Comparison of ENCODE assay signal across 21 cellular contexts in the genomic region with DNA sequence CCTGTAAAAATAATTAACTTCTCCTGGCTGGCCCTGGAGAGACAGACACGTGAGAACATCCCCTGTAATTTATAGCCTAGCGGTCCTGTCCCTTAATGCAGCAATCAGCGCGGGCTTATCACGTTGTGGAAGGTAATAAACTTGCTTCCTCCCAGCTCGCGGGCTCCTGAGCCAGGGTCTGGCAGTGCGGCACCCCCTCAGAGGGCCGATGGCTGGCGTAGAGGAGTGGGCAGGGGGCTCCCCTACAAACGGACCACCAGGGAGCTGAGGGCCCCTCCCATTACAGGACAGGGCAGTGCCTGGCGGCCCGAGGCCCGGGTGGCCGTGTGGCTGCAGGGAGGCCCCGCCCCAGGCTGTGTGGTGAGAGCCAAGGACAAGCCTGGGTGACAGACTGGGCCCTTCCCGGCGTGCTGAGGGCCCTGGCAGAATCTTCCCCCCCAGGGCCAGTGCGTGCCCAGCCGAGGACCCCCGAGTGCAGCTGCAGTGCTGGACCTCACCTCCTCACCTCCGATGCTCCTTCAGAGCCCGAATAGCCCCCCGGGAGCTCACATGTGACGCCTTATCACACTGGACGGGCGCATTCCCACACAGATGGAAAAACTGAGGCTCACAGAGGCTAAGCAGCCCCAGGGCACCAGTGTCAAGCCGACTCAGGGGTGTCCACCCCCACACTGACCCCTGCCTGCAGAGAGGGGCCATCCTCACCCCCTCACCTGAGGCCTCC.
A peak's percentile ranks its signal among the peaks of the same experiment; 100 is the strongest.
DNase-seq lines count a peak whose midpoint lies in the region; ATAC-seq, FAIRE-seq and TF ChIP-seq lines count a peak whose summit lies in the region.
"Had no signal": no experiment of that assay in that cellular context is flagged by ENCODE, and none has a peak within 500 bp of the region (broad histone marks: within the 10 kb centered on the region; RNA-seq: fewer than 3 reads in every experiment).

No MANE protein-coding gene starts in this region.

- H3K9me3 ChIP-seq in left lung (peaks cover 0 to 15% of the 10 kb centered on the region in 2 donors), small intestine (ENCODE audit: control insufficient read depth, low read depth) (peaks cover 2% of the 10 kb centered on the region)
- H3K9me3 ChIP-seq: psoas muscle had no signal

- H3K27ac ChIP-seq in left lung (no peak overlapping the region), small intestine (ENCODE audit: low read depth in 1 of 2, low read length in 1 of 2) (no peak overlapping the region)
- H3K27ac ChIP-seq: breast epithelium, C4-2B, psoas muscle, vagina had no signal

- H3K36me3 ChIP-seq in left lung (no peaks in the 10 kb centered on the region), small intestine (ENCODE audit: control insufficient read depth in 2 of 2, insufficient read depth in 2 of 2, low read length in 2 of 2) (no peaks in the 10 kb centered on the region)
- H3K36me3 ChIP-seq: breast epithelium, vagina had no signal

- WGBS in small intestine, 3 donors, result 21 to 42% (median 38%) methylated on average over 21 to 28 of the region's 28 CpGs

- ATAC-seq in Right ventricle myocardium superior (ENCODE audit: poor library complexity), result no peak
- no peak for ATAC-seq in left lung
- ATAC-seq: psoas muscle had no signal

- intact Hi-C loops in cardiac septum (cut with DNase I) (no loop called here), Right ventricle myocardium superior (cut with DNase I) (no loop called here), left lung (cut with DNase I) (no loop called here)

- TF ChIP-seq CTCF in left lung (IDR thresholded peaks at IDR 0.05), result no peak

- H3K4me3 ChIP-seq in left lung (no peak overlapping the region), small intestine (ENCODE audit: low read depth in 1 of 2, low read length in 2 of 2) (no peak overlapping the region)
- H3K4me3 ChIP-seq: breast epithelium, psoas muscle, vagina had no signal

- FAIRE-seq in small intestine (lab: Jason Lieb, UNC), result no peak
- FAIRE-seq: colon, HTR-8/SVneo, RCC 7860 had no signal

- peaks cover 0 to 86% of the 10 kb centered on the region in 2 donors for H3K27me3 ChIP-seq in left lung
- peaks cover 0 to 3% of the 10 kb centered on the region in 2 donors for H3K27me3 ChIP-seq in small intestine (ENCODE audit: control insufficient read depth in 2 of 2, insufficient read depth in 2 of 2, low read length in 2 of 2)
- H3K27me3 ChIP-seq: vagina had no signal

- DNase-seq in cardiac septum (ENCODE audit: low spot score), result peak; percentile 57
- no peak for DNase-seq in Right ventricle myocardium superior
- DNase-seq in SK-N-DZ (ENCODE audit: low spot score), result peak; percentile 29
- peak; percentile 15 to 65 for DNase-seq in left lung
- DNase-seq in small intestine, result peak; percentile 16
- no peak for DNase-seq in SHP77 (lab: John Stamatoyannopoulos, UW)
- DNase-seq in MV-4-11 (lab: John Stamatoyannopoulos, UW), result no peak
- DNase-seq in DMS153 (lab: John Stamatoyannopoulos, UW), result no peak
- DNase-seq: activated naive CD4-positive, alpha-beta T cell treated with Interleukin-2 at 50 U/mL for 16 hours; DND-41; effector CD8-positive, alpha-beta T cell; erythroblast; NCI-H2171; NCI-H510A treated with DMSO at 0.1 percent for 48 hours had no signal

- H3K4me1 ChIP-seq in left lung (no peaks in the 10 kb centered on the region), small intestine (ENCODE audit: control insufficient read depth in 2 of 2, insufficient read depth in 1 of 2, low read depth in 1 of 2, low read length in 1 of 2) (no peaks in the 10 kb centered on the region)
- H3K4me1 ChIP-seq: breast epithelium, psoas muscle, vagina had no signal

Comparison
In these comparisons a context has a peak if more than half of its experiments do, and no peak if none do; other contexts are left out.
1. DNase-seq: peak in cardiac septum (single experiment), SK-N-DZ (single experiment), left lung (2 of 2) and small intestine (single experiment); none in Right ventricle myocardium superior (single experiment), SHP77 (0 of 2), MV-4-11 (single experiment) and DMS153 (single experiment).